Comparison of ENCODE assay signal across 8 cellular contexts in the genomic region with DNA sequence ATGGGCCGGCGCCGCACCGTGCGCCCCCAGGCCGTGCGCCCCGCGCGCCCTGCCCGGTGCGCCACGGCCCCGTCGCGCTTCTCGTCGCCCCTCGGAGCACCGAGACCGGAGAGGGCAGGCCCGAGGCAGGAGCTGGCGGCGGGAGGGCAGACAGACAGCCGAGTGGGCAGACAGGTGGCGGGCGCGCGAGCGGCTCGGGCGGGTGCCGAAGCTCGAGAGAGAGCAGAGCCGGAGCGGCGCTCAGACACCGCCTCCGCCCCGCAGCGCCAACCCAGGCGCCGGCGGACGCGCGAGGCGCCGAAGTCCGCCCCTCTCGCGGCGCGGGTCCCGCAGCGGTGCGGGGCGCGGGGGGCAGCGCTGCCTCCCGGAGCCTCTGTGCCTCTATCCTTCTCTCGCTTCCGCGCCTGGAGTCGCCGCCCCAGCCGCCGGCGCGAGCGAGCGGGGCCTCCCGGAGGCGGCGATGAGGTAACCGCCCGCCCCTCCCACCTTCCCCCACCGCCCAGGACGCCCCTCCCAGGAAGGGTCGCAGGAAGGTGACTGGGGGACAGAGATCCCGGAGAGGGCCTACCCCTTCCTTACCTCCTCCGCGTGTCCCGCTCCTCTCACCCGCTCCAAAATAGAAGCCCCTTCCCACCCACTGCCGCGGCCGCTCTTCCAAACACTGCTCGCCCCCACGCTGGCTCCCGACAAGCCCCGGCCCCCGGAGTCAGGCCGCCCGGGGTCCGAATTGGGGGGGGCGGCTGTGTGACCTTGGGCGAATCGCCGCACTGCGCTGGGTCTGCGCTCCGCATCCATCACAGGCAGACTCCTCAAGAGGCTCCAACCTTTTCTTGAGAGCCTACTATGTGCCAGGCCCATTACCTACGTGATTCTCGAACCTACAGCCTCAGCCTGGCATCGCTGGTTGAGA. TPM values are rescaled to one million over a fixed set of nuclear protein-coding genes. Genes with fewer than 3 reads are reported as not detected.
DNase-seq lines count a peak whose midpoint lies in the region; TF ChIP-seq lines count a peak whose summit lies in the region.

A gene with protein sequence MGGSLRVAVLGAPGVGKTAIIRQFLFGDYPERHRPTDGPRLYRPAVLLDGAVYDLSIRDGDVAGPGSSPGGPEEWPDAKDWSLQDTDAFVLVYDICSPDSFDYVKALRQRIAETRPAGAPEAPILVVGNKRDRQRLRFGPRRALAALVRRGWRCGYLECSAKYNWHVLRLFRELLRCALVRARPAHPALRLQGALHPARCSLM (minus strand): TSS at position 412 of the 910 bp plus-strand sequence. CDS start 451 bp downstream, outside the sequence.

- in situ Hi-C loops in GM13977 (cut with MboI; ENCODE audit: low pct_unique_long_range_greater_than_20kb, low sequenced_read_pairs, unreplicated experiment), result no loop called here

- H3K4me1 ChIP-seq in Peyer's patch (peaks cover 7 to 50% (median 21%) of the 10 kb centered on the region in 4 donors), esophagus muscularis mucosa (peaks cover 47 to 55% (median 52%) of the 10 kb centered on the region in 4 donors)

- DNase-seq in GM13977 (ENCODE audit: low spot score), result peak; percentile 74
- no peak for DNase-seq in Peyer's patch
- no peak for DNase-seq in esophagus muscularis mucosa (ENCODE audit: extremely low spot score)
- DNase-seq in retina, result peak; percentile 34
- DNase-seq in NCI-H1694 treated with DMSO at 0.1 percent for 48 hours (lab: John Stamatoyannopoulos, UW), result no peak
- DNase-seq in germinal center (ENCODE audit: low spot score), result no peak
- no peak for DNase-seq in HPDE6-E6E7 (ENCODE audit: extremely low spot score)
- no peak for DNase-seq in mesenteric fat pad (ENCODE audit: low spot score)

- no peak within 1 kb of the TSS for H3K27ac ChIP-seq in Peyer's patch
- no peak within 1 kb of the TSS for H3K27ac ChIP-seq in esophagus muscularis mucosa (replicated peaks in 1 of 4)

- no peak for TF ChIP-seq EP300 in esophagus muscularis mucosa (IDR thresholded peaks at IDR 0.05)

- H3K9me3 ChIP-seq in Peyer's patch, result no peaks in the 10 kb centered on the region
- H3K9me3 ChIP-seq in esophagus muscularis mucosa, result no peaks in the 10 kb centered on the region

- H3K36me3 ChIP-seq in Peyer's patch, result no peaks in the 10 kb centered on the region
- peaks cover 0 to 13% (median 4%) of the 10 kb centered on the region in 4 donors for H3K36me3 ChIP-seq in esophagus muscularis mucosa

- peaks cover 0 to 19% of the 10 kb centered on the region in 2 donors for H3K27me3 ChIP-seq in Peyer's patch
- peaks cover 0 to 38% (median 10%) of the 10 kb centered on the region in 4 donors for H3K27me3 ChIP-seq in esophagus muscularis mucosa

- H3K4me3 ChIP-seq in Peyer's patch, result peak within 1 kb of the TSS in 3 of 4 donors; percentile 30 to 52 (median 44)
- H3K4me3 ChIP-seq in esophagus muscularis mucosa, result peak within 1 kb of the TSS; percentile 45 to 57 (median 48)

- intact Hi-C loops in esophagus muscularis mucosa (cut with DNase I), result no loop called here

- TF ChIP-seq POLR2A in Peyer's patch (IDR thresholded peaks at IDR 0.05) (no peak), esophagus muscularis mucosa (IDR thresholded peaks at IDR 0.05; ENCODE audit: low read depth) (no peak)

- 2% methylated on average over 53 of the region's 106 CpGs for WGBS in esophagus muscularis mucosa

- TF ChIP-seq CTCF in GM13977 (IDR thresholded peaks at IDR 0.05; ENCODE audit: extremely low read depth, insufficient read depth, missing control alignments) (no peak), Peyer's patch (IDR thresholded peaks at IDR 0.05) (no peak), esophagus muscularis mucosa (IDR thresholded peaks at IDR 0.05) (no peak)

RNA-seq across cellular contexts. Expression of the gene that starts here (rescaled TPM):
- total RNA-seq in Peyer's patch (1 to 10 TPM in 2 of 4 donors, under 1 TPM in 1, not detected in 1; 0.85 to 9.0 (median 5.6) TPM), esophagus muscularis mucosa (1 to 10 TPM in 1 of 4 donors, under 1 TPM in 2, not detected in 1; 0.50 to 1.6 (median 0.84) TPM), mesenteric fat pad (1.9 TPM)

Comparison
In these comparisons a context has a peak if more than half of its experiments do, and no peak if none do; other contexts are left out.
1. DNase-seq: peak in GM13977 (single experiment) and retina (single experiment); none in Peyer's patch (0 of 3), esophagus muscularis mucosa (single experiment), NCI-H1694 treated with DMSO at 0.1 percent for 48 hours (single experiment), germinal center (single experiment), HPDE6-E6E7 (single experiment) and mesenteric fat pad (single experiment).